Comparison of ENCODE assay signal across 8 cellular contexts in genomic region chr21:43306911-43307676, GRCh38.
DNase-seq lines count a peak whose midpoint lies in the region.

No MANE protein-coding gene starts in this region.

- peak overlapping the region; percentile 10 for H3K23ac ChIP-seq in neuronal stem cell (ENCODE audit: low read depth, low read length, poor library complexity)

- no peak overlapping the region for H3K4me3 ChIP-seq in adipocyte (ENCODE audit: low read length)
- H3K4me3 ChIP-seq in neuronal stem cell (ENCODE audit: low read length in 2 of 2) = no peak overlapping the region

- in situ Hi-C loops in ACHN (cut with HindIII; ENCODE audit: low pct_ligation_motif_present, low pct_unique_long_range_greater_than_20kb, low sequenced_read_pairs) = no loop called here

- H3K36me3 ChIP-seq in adipocyte (ENCODE audit: control insufficient read depth, insufficient read depth, low read length, severe bottlenecking) = no peaks in the 10 kb centered on the region
- no peaks in the 10 kb centered on the region for H3K36me3 ChIP-seq in neuronal stem cell (replicated peaks in 1 of 2; ENCODE audit: control insufficient read depth in 2 of 2, insufficient read depth in 2 of 2, low read length in 2 of 2)

- H3K27me3 ChIP-seq in adipocyte (replicated peaks; ENCODE audit: control insufficient read depth, insufficient read depth, low read length) (peaks cover 29% of the 10 kb centered on the region), neuronal stem cell (ENCODE audit: control insufficient read depth in 3 of 3, insufficient read depth in 3 of 3, low read depth in 1 of 3, low read length in 3 of 3) (no peaks in the 10 kb centered on the region)

- no peak overlapping the region for H3K14ac ChIP-seq in neuronal stem cell (ENCODE audit: low read length)

- no CpG with 5 or more reads among the region's 24 CpGs for WGBS in neuronal stem cell (ENCODE audit: extremely low coverage in 2 of 2, insufficient read length in 2 of 2, insufficient replicate concordance in 1 of 2), 2 donors

- H2BK120ac ChIP-seq in neuronal stem cell (ENCODE audit: low read depth, low read length) = peak overlapping the region; percentile 8

- no peak overlapping the region for H4K91ac ChIP-seq in neuronal stem cell (ENCODE audit: low read depth, low read length, poor library complexity)

- H3K27ac ChIP-seq in neuronal stem cell (replicated peaks; ENCODE audit: low read length) = no peak overlapping the region

- H3K18ac ChIP-seq in neuronal stem cell (ENCODE audit: low read length) = no peak overlapping the region

- H4K8ac ChIP-seq in neuronal stem cell (ENCODE audit: low read depth, low read length) = no peak overlapping the region

- H3K79me1 ChIP-seq in neuronal stem cell (ENCODE audit: low read depth, low read length) = no peaks in the 10 kb centered on the region

- no peak overlapping the region for H2AFZ ChIP-seq in neuronal stem cell (ENCODE audit: low read length)

- H2AK5ac ChIP-seq in neuronal stem cell (ENCODE audit: low read depth, low read length) = peak overlapping the region; percentile 56

- peak overlapping the region; percentile 84 for H2BK12ac ChIP-seq in neuronal stem cell (ENCODE audit: low read length)

- H3K9ac ChIP-seq in adipocyte (ENCODE audit: low read length) (no peak overlapping the region), neuronal stem cell (ENCODE audit: low read depth, low read length, poor library complexity) (no peak overlapping the region)

- H2BK5ac ChIP-seq in neuronal stem cell (ENCODE audit: low read length) = peak overlapping the region; percentile 53

- no peak overlapping the region for H3K4ac ChIP-seq in neuronal stem cell (ENCODE audit: low read length)

- H3K4me1 ChIP-seq in adipocyte (ENCODE audit: control insufficient read depth, insufficient read depth, low read length) (no peaks in the 10 kb centered on the region), neuronal stem cell (ENCODE audit: control insufficient read depth in 2 of 2, insufficient read depth in 1 of 2, low read depth in 1 of 2, low read length in 2 of 2) (no peaks in the 10 kb centered on the region)

- H3K9me3 ChIP-seq in adipocyte (ENCODE audit: control insufficient read depth, low read length) (peaks cover 8% of the 10 kb centered on the region), neuronal stem cell (replicated peaks in 1 of 2; ENCODE audit: control insufficient read depth in 2 of 2, insufficient read depth in 1 of 2, low read depth in 1 of 2, low read length in 2 of 2) (peaks cover 0 to 2% of the 10 kb centered on the region in 2 donors)

- no peak overlapping the region for H3K4me2 ChIP-seq in neuronal stem cell (ENCODE audit: insufficient read depth, low read length, poor library complexity, severe bottlenecking)

- H2BK15ac ChIP-seq in neuronal stem cell (ENCODE audit: low read length) = peak overlapping the region; percentile 3

- peak; percentile 54 for DNase-seq in ACHN
- peak; percentile 42 for DNase-seq in GM19240 (ENCODE audit: insufficient read length, low spot score)
- DNase-seq in M059J (ENCODE audit: low read depth) = peak; percentile 96
- peak; percentile 51 for DNase-seq in adipocyte (ENCODE audit: low read depth)
- no peak for DNase-seq in neuronal stem cell (ENCODE audit: low spot score)
- DNase-seq in dedifferentiated amniotic fluid mesenchymal stem cell (ENCODE audit: extremely low spot score) = no peak
- no peak for DNase-seq in NCI-H1417 treated with DMSO at 0.1 percent for 48 hours (lab: John Stamatoyannopoulos, UW)
- DNase-seq in hippocampal formation (lab: John Stamatoyannopoulos, UW) = no peak

Comparison
In these comparisons a context has a peak if more than half of its experiments do, and no peak if none do; other contexts are left out.
1. DNase-seq: peak in ACHN (single experiment), GM19240 (single experiment), M059J (single experiment) and adipocyte (single experiment); none in neuronal stem cell (single experiment), dedifferentiated amniotic fluid mesenchymal stem cell (single experiment), NCI-H1417 treated with DMSO at 0.1 percent for 48 hours (single experiment) and hippocampal formation (0 of 2).